ENCODE assay signal across 8 cellular contexts in the genomic region with DNA sequence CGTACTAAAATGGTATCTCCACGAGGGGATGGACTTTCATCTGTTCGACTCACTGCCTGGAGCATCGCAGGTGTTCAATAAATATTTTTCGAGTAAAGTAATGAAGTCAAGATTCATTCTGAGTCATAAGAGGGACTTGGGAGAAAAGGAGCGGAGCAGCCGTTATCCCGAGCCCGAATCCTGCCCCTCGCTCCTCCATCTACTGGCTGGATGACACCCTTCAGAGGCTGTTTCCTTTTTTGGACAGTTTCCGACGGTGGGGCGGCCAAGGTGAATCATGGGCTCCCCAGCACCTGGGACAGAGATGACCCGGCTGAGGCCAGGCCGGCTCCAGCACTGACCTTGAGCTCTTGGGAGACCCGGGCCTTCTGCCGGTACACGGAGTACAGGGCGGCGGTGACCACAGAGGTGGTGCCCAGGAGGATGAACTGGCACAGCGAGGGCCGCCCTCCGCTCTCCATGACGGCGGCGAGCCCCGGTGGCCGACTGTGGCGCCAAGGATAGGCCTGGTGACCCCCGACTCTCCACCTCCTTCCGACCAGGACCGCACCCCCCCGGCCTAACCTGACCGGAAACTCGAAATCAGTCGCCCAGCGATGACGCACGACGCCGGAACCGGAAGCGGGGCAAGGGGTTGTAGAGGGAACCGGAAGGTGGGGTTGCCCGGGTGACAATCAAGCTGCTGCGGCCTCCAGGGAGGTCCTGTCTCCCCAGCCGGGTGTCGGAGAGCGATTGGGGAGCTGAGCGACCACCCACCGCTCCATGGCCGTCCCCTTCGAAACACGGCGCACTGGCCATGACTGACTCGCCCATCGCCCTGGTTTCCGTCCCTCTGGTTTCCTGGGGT. TPM values are rescaled to one million over a fixed set of nuclear protein-coding genes. Genes with fewer than 3 reads are reported as not detected.
A peak's percentile ranks its signal among the peaks of the same experiment; 100 is the strongest.
DNase-seq lines count a peak whose midpoint lies in the region; ATAC-seq lines count a peak whose summit lies in the region.

A gene with protein sequence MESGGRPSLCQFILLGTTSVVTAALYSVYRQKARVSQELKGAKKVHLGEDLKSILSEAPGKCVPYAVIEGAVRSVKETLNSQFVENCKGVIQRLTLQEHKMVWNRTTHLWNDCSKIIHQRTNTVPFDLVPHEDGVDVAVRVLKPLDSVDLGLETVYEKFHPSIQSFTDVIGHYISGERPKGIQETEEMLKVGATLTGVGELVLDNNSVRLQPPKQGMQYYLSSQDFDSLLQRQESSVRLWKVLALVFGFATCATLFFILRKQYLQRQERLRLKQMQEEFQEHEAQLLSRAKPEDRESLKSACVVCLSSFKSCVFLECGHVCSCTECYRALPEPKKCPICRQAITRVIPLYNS (minus strand): TSS at position 588 of the 847 bp plus-strand sequence. CDS start 127 bp downstream, at position 461.

- no peaks in the 10 kb centered on the region for H3K9me3 Mint-ChIP-seq in IgD-negative memory B cell

- in situ Hi-C loops in Caki2 (cut with HindIII; ENCODE audit: low pct_unique_long_range_greater_than_20kb, low sequenced_read_pairs), result no loop called here

- H3K27ac Mint-ChIP-seq in IgD-negative memory B cell, result peak within 1 kb of the TSS; percentile 46 to 95 (median 95)

- ATAC-seq in GM21526 (IDR thresholded peaks at IDR 0.05; ENCODE audit: low FRiP score, unreplicated experiment), result peak; percentile 77

- H3K4me3 Mint-ChIP-seq in IgD-negative memory B cell, result peak within 1 kb of the TSS; percentile 83 to 95 (median 92)

- DNase-seq in Caki2 (ENCODE audit: low read depth) (peak; percentile 90), OCI-M1 (lab: John Stamatoyannopoulos, UW) (peak; percentile 95), activated T-cell treated with anti-CD3 and anti-CD28 coated beads for 24 hours (ENCODE audit: low read depth) (peak; percentile 93), epidermal melanocyte (ENCODE audit: insufficient read length, low spot score) (peak; percentile 98), middle frontal gyrus (ENCODE audit: extremely low spot score, low spot score) (peak; percentile 86)
- peak; percentile 88 to 89 for DNase-seq in stimulated activated CD8-positive, alpha-beta memory T cell treated with anti-CD3 and anti-CD28 coated beads, Interleukin-2, amount 100 ng/mL, for 1 hour (ENCODE audit: low read depth in 2 of 2)

- peaks cover 6% of the 10 kb centered on the region for H3K27me3 Mint-ChIP-seq in IgD-negative memory B cell

- peaks cover 11 to 23% (median 15%) of the 10 kb centered on the region in 3 donors for H3K4me1 Mint-ChIP-seq in IgD-negative memory B cell

- no peaks in the 10 kb centered on the region for H3K36me3 Mint-ChIP-seq in IgD-negative memory B cell

RNA-seq across cellular contexts. Expression of the gene that starts here (rescaled TPM):
- total RNA-seq in Caki2 (2014; rRNA removed; shearing (Covaris generic); ENCODE audit: low replicate concordance), result 9.8 and 23.6 TPM in 2 replicates
- 37.1 TPM for polyA plus RNA-seq in IgD-negative memory B cell

Comparison
In these comparisons a context has a peak if more than half of its experiments do, and no peak if none do; other contexts are left out.
1. Peak in every context shown above with its lines: DNase-seq and ATAC-seq.